8 cellular contexts compared by ENCODE assay signal in genomic region chr22:19892249-19892879, GRCh38. TPM values are rescaled to one million over a fixed set of nuclear protein-coding genes. Genes with fewer than 3 reads are reported as not detected.
A peak's percentile ranks its signal among the peaks of the same experiment; 100 is the strongest.
DNase-seq lines count a peak whose midpoint lies in the region; ATAC-seq and TF ChIP-seq lines count a peak whose summit lies in the region.

No MANE protein-coding gene starts in this region.

- H3K4me1 Mint-ChIP-seq in MCF 10A (ENCODE audit: insufficient read depth, unreplicated experiment), result peaks cover 15% of the 10 kb centered on the region

- peak overlapping the region; percentile 77 for H3K27ac ChIP-seq in osteoblast (ENCODE audit: low read depth, low read length)

- H3K4me3 Mint-ChIP-seq in MCF 10A (ENCODE audit: unreplicated experiment), result no peak overlapping the region

- no peaks in the 10 kb centered on the region for H3K9me3 ChIP-seq in osteoblast (ENCODE audit: low read depth, low read length)

- H3K79me2 ChIP-seq in osteoblast (ENCODE audit: insufficient read depth, low read length), result no peaks in the 10 kb centered on the region

- peak; percentile 31 for DNase-seq in HCEC 1CT
- peak; percentile 47 for DNase-seq in T follicular helper cell (ENCODE audit: low read depth)
- DNase-seq in MCF 10A (ENCODE audit: unreplicated experiment), result peak; percentile 41
- DNase-seq in osteoblast (ENCODE audit: insufficient read length, low spot score, missing footprints), result no peak
- DNase-seq in NCI-H1930 (lab: John Stamatoyannopoulos, UW), result no peak
- no peak for DNase-seq in AG08396 (ENCODE audit: low spot score)
- DNase-seq in posterior vena cava (ENCODE audit: low spot score), result no peak

- TF ChIP-seq CTCF in MCF 10A (IDR thresholded peaks at IDR 0.05; ENCODE audit: unreplicated experiment) (no peak), osteoblast (IDR thresholded peaks at IDR 0.05; ENCODE audit: extremely low read depth, low read depth, low read length) (no peak)

- peaks cover 22% of the 10 kb centered on the region for H3K4me1 ChIP-seq in osteoblast (ENCODE audit: insufficient read depth, low read length)

- CTCF ChIA-PET in MCF 10A (lab: Yijun Ruan, JAX), result interaction anchor here (0.6 to 0.9 kb wide), 5 partner anchors 18 to 162 kb away, joined by 3 to 5 read pairs (median 3); no protein-coding TSS in a partner anchor

- no peak overlapping the region for H2AFZ ChIP-seq in osteoblast (ENCODE audit: low read length)

- POLR2A ChIA-PET in MCF 10A (lab: Yijun Ruan, JAX), result interaction anchor here (0.6 to 1.3 kb wide), 4 partner anchors 10 to 372 kb away, joined by 3 to 10 read pairs (median 3); partner anchors contain the start of genes GNB1L and RTL10

- H3K4me3 ChIP-seq in osteoblast (ENCODE audit: insufficient read depth, low read length), result no peak overlapping the region

- no peaks in the 10 kb centered on the region for H4K20me1 ChIP-seq in osteoblast (ENCODE audit: insufficient read depth, low read length)

- H3K36me3 ChIP-seq in osteoblast (ENCODE audit: insufficient read depth, low read length), result peaks cover 5% of the 10 kb centered on the region

- no peak for ATAC-seq in GM21390 (IDR thresholded peaks at IDR 0.05; ENCODE audit: unreplicated experiment)

- intact Hi-C loops in MCF 10A (cut with micrococcal nuclease) (no loop called here), posterior vena cava (cut with DNase I) (no loop called here)

- peaks cover 20% of the 10 kb centered on the region for H3K36me3 Mint-ChIP-seq in MCF 10A (ENCODE audit: insufficient read depth, unreplicated experiment)

- peak overlapping the region; percentile 23 for H3K27ac Mint-ChIP-seq in MCF 10A (ENCODE audit: low read depth, unreplicated experiment)

- H3K9me3 Mint-ChIP-seq in MCF 10A (ENCODE audit: unreplicated experiment), result no peaks in the 10 kb centered on the region

- no peaks in the 10 kb centered on the region for H3K27me3 ChIP-seq in osteoblast (ENCODE audit: insufficient read depth, low read length)

- H3K27me3 Mint-ChIP-seq in MCF 10A (ENCODE audit: insufficient read depth, unreplicated experiment), result no peaks in the 10 kb centered on the region

- no TSS peak for BruUV-seq in MCF 10A (replicated peaks; lab: Mats Ljungman, UMichigan)

- no peak overlapping the region for H3K4me2 ChIP-seq in osteoblast (ENCODE audit: insufficient read depth, low read length)

RNA-seq across cellular contexts. Expression of gene GNB1L, which starts 37.7 kb away (rescaled TPM):
- total RNA-seq in MCF 10A (2022) (4.3 and 7.1 TPM in 2 replicates), osteoblast (4.0 and 5.6 TPM in 2 replicates), posterior vena cava (1 to 10 TPM; 3.6 to 3.9 TPM)

RNA-seq across cellular contexts. Expression of gene RTL10, which starts 37.7 kb away (rescaled TPM):
- total RNA-seq in MCF 10A (2022), result 16.8 and 20.6 TPM in 2 replicates
- total RNA-seq in osteoblast, result 10.3 and 11.9 TPM in 2 replicates
- 1 to 10 TPM; 7.6 to 8.6 TPM for total RNA-seq in posterior vena cava

RNA-seq across cellular contexts. Expression of gene COMT, which starts 49.2 kb away (rescaled TPM):
- total RNA-seq in MCF 10A (2022) (196 and 208 TPM in 2 replicates), osteoblast (220 and 288 TPM in 2 replicates), posterior vena cava (10 to 100 TPM; 81.7 to 95.4 TPM)

RNA-seq across cellular contexts. Expression of gene TXNRD2, which starts 49.3 kb away (rescaled TPM):
- 28.7 and 39.9 TPM in 2 replicates for total RNA-seq in MCF 10A (2022)
- 19.5 and 21.5 TPM in 2 replicates for total RNA-seq in osteoblast
- 10 to 100 TPM; 13.9 to 19.2 TPM for total RNA-seq in posterior vena cava

Comparison
In these comparisons a context has a peak if more than half of its experiments do, and no peak if none do; other contexts are left out.
1. DNase-seq: peak in HCEC 1CT (single experiment), T follicular helper cell (single experiment) and MCF 10A (single experiment); none in osteoblast (single experiment), NCI-H1930 (0 of 2), AG08396 (single experiment) and posterior vena cava (single experiment).